Comparison of ENCODE assay signal across 8 cellular contexts in genomic region chr11:68002943-68003845, GRCh38. TPM values are rescaled to one million over a fixed set of nuclear protein-coding genes. Genes with fewer than 3 reads are reported as not detected.
DNase-seq lines count a peak whose midpoint lies in the region; ATAC-seq lines count a peak whose summit lies in the region.

No MANE protein-coding gene starts in this region.

- H3K36me3 ChIP-seq in SJSA1 = peaks cover 7% of the 10 kb centered on the region
- no peaks in the 10 kb centered on the region for H3K36me3 ChIP-seq in iPS-20b (ENCODE audit: insufficient read depth, low read depth, low read length)

- H3K9me3 Mint-ChIP-seq in activated naive CD8-positive, alpha-beta T cell treated with anti-CD3 and anti-CD28 coated beads, Interleukin-2, amount 50 U/mL, for 24 hours = no peaks in the 10 kb centered on the region

- no peaks in the 10 kb centered on the region for H3K27me3 Mint-ChIP-seq in activated naive CD8-positive, alpha-beta T cell treated with anti-CD3 and anti-CD28 coated beads, Interleukin-2, amount 50 U/mL, for 24 hours

- peak overlapping the region; percentile 52 for H3K27ac Mint-ChIP-seq in activated naive CD8-positive, alpha-beta T cell treated with anti-CD3 and anti-CD28 coated beads, Interleukin-2, amount 50 U/mL, for 24 hours

- H3K9me3 ChIP-seq in SJSA1 (replicated peaks) (no peaks in the 10 kb centered on the region), iPS-20b (ENCODE audit: insufficient read depth, low read depth, low read length) (no peaks in the 10 kb centered on the region)

- H3K4me1 ChIP-seq in SJSA1 (replicated peaks) (peaks cover 13% of the 10 kb centered on the region), iPS-20b (ENCODE audit: insufficient read depth, low read length) (no peaks in the 10 kb centered on the region)

- peak overlapping the region; percentile 49 for H3K4me3 ChIP-seq in SJSA1
- H3K4me3 ChIP-seq in iPS-20b (ENCODE audit: low read length) = peak overlapping the region; percentile 48; the same call in 1 of the 2 replicates

- H3K36me3 Mint-ChIP-seq in activated naive CD8-positive, alpha-beta T cell treated with anti-CD3 and anti-CD28 coated beads, Interleukin-2, amount 50 U/mL, for 24 hours (ENCODE audit: low read depth) = no peaks in the 10 kb centered on the region

- DNase-seq in DMS79 treated with DMSO at 0.1 percent for 48 hours (lab: John Stamatoyannopoulos, UW) (peak; percentile 17), DMS79 (lab: John Stamatoyannopoulos, UW) (no peak), SJSA1 (ENCODE audit: low read depth in 1 of 2, low spot score in 2 of 2) (peak in 1 of 2 experiments; percentile 57), dedifferentiated amniotic fluid mesenchymal stem cell (ENCODE audit: extremely low spot score) (no peak)
- peak; percentile 55 for DNase-seq in activated naive CD8-positive, alpha-beta T cell treated with anti-CD3 and anti-CD28 coated beads, Interleukin-2, amount 50 U/mL, for 24 hours
- DNase-seq in stimulated activated CD4-positive, alpha-beta T cell treated with anti-CD3 and anti-CD28 coated beads, Interleukin-1b, Interleukin-23, amount 100 ng/mL, for 48 hours = peak; percentile 52

- H3K4me1 Mint-ChIP-seq in activated naive CD8-positive, alpha-beta T cell treated with anti-CD3 and anti-CD28 coated beads, Interleukin-2, amount 50 U/mL, for 24 hours = peaks cover 26% of the 10 kb centered on the region

- H3K9ac ChIP-seq in iPS-20b (ENCODE audit: low read depth, low read length) = no peak overlapping the region

- peak; percentile 25 for ATAC-seq in HG03139 (IDR thresholded peaks at IDR 0.05; ENCODE audit: unreplicated experiment)
- ATAC-seq in activated naive CD8-positive, alpha-beta T cell treated with anti-CD3 and anti-CD28 coated beads, Interleukin-2, amount 50 U/mL, for 24 hours = peak; percentile 46

- H3K27ac ChIP-seq in SJSA1 (no peak overlapping the region), iPS-20b (ENCODE audit: low read length) (no peak overlapping the region)

- peak overlapping the region; percentile 78 for H3K4me3 Mint-ChIP-seq in activated naive CD8-positive, alpha-beta T cell treated with anti-CD3 and anti-CD28 coated beads, Interleukin-2, amount 50 U/mL, for 24 hours

- H3K27me3 ChIP-seq in SJSA1 (replicated peaks) (no peaks in the 10 kb centered on the region), iPS-20b (ENCODE audit: insufficient read depth, low read length) (peaks cover 24% of the 10 kb centered on the region; the same call in 1 of the 2 replicates)

RNA-seq across cellular contexts. Expression of gene UNC93B1, which starts 0.7 kb away (rescaled TPM):
- total RNA-seq in SJSA1 (2014; rRNA removed; shearing (Covaris generic)) = 53.8 and 73.5 TPM in 2 replicates

RNA-seq across cellular contexts. Expression of gene ALDH3B1, which starts 6.9 kb away (rescaled TPM):
- total RNA-seq in SJSA1 (2014; rRNA removed; shearing (Covaris generic)) = 52.3 and 59.8 TPM in 2 replicates

RNA-seq across cellular contexts. Expression of gene NDUFS8, which starts 27.3 kb away (rescaled TPM):
- total RNA-seq in SJSA1 (2014; rRNA removed; shearing (Covaris generic)) = 266 and 451 TPM in 2 replicates

RNA-seq across cellular contexts. Expression of gene TCIRG1, which starts 35.6 kb away (rescaled TPM):
- total RNA-seq in SJSA1 (2014; rRNA removed; shearing (Covaris generic)) = 124 and 155 TPM in 2 replicates

Comparison
In these comparisons a context has a peak if more than half of its experiments do, and no peak if none do; other contexts are left out.
1. DNase-seq: peak in DMS79 treated with DMSO at 0.1 percent for 48 hours (single experiment), activated naive CD8-positive, alpha-beta T cell treated with anti-CD3 and anti-CD28 coated beads, Interleukin-2, amount 50 U/mL, for 24 hours (single experiment) and stimulated activated CD4-positive, alpha-beta T cell treated with anti-CD3 and anti-CD28 coated beads, Interleukin-1b, Interleukin-23, amount 100 ng/mL, for 48 hours (single experiment); none in DMS79 (single experiment) and dedifferentiated amniotic fluid mesenchymal stem cell (single experiment).